1 cellular context compared by ENCODE assay signal in the genomic region with DNA sequence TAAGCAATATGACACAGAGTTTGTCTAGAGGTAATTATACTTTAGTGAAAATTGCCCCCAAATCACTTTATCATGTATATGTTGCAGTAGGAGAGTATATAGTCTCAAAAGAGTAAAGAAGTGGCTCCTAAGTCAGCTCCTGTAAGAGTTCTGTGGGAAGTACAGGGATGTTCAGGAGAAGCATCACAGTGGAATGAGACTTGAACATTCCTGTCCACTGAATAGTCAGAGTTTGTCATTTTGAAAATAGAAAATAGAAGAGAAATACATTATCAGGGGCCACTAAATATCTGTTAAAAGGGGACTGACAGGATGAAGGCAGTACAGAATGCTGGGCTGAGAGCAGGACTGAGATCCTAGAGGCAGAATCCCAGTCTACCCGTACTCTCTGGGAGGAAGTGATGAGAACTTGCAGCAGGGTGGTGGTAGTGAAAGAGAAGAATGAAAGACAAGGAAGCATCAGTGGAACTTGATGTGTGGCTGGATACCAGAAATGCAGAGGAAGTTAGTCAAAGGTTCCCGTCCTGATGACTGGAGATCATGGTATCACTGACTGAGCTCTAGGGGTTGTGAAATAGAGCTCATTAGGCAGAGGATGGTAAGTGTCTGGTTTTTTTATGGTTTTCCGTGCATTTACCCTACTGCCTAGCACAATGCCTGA.
TF ChIP-seq lines count a peak whose summit lies in the region.

No MANE protein-coding gene starts in this region.

TF ChIP-seq in GM23338, 12 proteins besides CTCF, POLR2A, EP300 and RAD21:
- TF ChIP-seq, protein P1, sequence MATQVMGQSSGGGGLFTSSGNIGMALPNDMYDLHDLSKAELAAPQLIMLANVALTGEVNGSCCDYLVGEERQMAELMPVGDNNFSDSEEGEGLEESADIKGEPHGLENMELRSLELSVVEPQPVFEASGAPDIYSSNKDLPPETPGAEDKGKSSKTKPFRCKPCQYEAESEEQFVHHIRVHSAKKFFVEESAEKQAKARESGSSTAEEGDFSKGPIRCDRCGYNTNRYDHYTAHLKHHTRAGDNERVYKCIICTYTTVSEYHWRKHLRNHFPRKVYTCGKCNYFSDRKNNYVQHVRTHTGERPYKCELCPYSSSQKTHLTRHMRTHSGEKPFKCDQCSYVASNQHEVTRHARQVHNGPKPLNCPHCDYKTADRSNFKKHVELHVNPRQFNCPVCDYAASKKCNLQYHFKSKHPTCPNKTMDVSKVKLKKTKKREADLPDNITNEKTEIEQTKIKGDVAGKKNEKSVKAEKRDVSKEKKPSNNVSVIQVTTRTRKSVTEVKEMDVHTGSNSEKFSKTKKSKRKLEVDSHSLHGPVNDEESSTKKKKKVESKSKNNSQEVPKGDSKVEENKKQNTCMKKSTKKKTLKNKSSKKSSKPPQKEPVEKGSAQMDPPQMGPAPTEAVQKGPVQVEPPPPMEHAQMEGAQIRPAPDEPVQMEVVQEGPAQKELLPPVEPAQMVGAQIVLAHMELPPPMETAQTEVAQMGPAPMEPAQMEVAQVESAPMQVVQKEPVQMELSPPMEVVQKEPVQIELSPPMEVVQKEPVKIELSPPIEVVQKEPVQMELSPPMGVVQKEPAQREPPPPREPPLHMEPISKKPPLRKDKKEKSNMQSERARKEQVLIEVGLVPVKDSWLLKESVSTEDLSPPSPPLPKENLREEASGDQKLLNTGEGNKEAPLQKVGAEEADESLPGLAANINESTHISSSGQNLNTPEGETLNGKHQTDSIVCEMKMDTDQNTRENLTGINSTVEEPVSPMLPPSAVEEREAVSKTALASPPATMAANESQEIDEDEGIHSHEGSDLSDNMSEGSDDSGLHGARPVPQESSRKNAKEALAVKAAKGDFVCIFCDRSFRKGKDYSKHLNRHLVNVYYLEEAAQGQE (IDR thresholded peaks at IDR 0.05; ENCODE audit: unreplicated experiment): no peak
- TF ChIP-seq ZNF331 (CRISPR knock-in tag; IDR thresholded peaks at IDR 0.05; ENCODE audit: low read depth): no peak
- no peak for TF ChIP-seq POLR2AphosphoS5 (IDR thresholded peaks at IDR 0.05; ENCODE audit: low read depth)
- TF ChIP-seq EZH2 (IDR thresholded peaks at IDR 0.05; ENCODE audit: low read depth, unreplicated experiment): no peak
- TF ChIP-seq CREB1 (CRISPR knock-in tag; IDR thresholded peaks at IDR 0.05; ENCODE audit: low read depth): no peak
- no peak for TF ChIP-seq ZNF114 (CRISPR knock-in tag; IDR thresholded peaks at IDR 0.05)
- TF ChIP-seq, protein P2, sequence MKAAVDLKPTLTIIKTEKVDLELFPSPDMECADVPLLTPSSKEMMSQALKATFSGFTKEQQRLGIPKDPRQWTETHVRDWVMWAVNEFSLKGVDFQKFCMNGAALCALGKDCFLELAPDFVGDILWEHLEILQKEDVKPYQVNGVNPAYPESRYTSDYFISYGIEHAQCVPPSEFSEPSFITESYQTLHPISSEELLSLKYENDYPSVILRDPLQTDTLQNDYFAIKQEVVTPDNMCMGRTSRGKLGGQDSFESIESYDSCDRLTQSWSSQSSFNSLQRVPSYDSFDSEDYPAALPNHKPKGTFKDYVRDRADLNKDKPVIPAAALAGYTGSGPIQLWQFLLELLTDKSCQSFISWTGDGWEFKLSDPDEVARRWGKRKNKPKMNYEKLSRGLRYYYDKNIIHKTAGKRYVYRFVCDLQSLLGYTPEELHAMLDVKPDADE (IDR thresholded peaks at IDR 0.05): no peak
- TF ChIP-seq EZH2phosphoT487 (IDR thresholded peaks at IDR 0.05; ENCODE audit: unreplicated experiment): no peak
- no peak for TF ChIP-seq STAT1 (IDR thresholded peaks at IDR 0.05; ENCODE audit: unreplicated experiment)
- no peak for TF ChIP-seq JUNB (IDR thresholded peaks at IDR 0.05; ENCODE audit: unreplicated experiment)
- no peak for TF ChIP-seq NANOG (IDR thresholded peaks at IDR 0.05; ENCODE audit: borderline replicate concordance)
- TF ChIP-seq, protein P3, sequence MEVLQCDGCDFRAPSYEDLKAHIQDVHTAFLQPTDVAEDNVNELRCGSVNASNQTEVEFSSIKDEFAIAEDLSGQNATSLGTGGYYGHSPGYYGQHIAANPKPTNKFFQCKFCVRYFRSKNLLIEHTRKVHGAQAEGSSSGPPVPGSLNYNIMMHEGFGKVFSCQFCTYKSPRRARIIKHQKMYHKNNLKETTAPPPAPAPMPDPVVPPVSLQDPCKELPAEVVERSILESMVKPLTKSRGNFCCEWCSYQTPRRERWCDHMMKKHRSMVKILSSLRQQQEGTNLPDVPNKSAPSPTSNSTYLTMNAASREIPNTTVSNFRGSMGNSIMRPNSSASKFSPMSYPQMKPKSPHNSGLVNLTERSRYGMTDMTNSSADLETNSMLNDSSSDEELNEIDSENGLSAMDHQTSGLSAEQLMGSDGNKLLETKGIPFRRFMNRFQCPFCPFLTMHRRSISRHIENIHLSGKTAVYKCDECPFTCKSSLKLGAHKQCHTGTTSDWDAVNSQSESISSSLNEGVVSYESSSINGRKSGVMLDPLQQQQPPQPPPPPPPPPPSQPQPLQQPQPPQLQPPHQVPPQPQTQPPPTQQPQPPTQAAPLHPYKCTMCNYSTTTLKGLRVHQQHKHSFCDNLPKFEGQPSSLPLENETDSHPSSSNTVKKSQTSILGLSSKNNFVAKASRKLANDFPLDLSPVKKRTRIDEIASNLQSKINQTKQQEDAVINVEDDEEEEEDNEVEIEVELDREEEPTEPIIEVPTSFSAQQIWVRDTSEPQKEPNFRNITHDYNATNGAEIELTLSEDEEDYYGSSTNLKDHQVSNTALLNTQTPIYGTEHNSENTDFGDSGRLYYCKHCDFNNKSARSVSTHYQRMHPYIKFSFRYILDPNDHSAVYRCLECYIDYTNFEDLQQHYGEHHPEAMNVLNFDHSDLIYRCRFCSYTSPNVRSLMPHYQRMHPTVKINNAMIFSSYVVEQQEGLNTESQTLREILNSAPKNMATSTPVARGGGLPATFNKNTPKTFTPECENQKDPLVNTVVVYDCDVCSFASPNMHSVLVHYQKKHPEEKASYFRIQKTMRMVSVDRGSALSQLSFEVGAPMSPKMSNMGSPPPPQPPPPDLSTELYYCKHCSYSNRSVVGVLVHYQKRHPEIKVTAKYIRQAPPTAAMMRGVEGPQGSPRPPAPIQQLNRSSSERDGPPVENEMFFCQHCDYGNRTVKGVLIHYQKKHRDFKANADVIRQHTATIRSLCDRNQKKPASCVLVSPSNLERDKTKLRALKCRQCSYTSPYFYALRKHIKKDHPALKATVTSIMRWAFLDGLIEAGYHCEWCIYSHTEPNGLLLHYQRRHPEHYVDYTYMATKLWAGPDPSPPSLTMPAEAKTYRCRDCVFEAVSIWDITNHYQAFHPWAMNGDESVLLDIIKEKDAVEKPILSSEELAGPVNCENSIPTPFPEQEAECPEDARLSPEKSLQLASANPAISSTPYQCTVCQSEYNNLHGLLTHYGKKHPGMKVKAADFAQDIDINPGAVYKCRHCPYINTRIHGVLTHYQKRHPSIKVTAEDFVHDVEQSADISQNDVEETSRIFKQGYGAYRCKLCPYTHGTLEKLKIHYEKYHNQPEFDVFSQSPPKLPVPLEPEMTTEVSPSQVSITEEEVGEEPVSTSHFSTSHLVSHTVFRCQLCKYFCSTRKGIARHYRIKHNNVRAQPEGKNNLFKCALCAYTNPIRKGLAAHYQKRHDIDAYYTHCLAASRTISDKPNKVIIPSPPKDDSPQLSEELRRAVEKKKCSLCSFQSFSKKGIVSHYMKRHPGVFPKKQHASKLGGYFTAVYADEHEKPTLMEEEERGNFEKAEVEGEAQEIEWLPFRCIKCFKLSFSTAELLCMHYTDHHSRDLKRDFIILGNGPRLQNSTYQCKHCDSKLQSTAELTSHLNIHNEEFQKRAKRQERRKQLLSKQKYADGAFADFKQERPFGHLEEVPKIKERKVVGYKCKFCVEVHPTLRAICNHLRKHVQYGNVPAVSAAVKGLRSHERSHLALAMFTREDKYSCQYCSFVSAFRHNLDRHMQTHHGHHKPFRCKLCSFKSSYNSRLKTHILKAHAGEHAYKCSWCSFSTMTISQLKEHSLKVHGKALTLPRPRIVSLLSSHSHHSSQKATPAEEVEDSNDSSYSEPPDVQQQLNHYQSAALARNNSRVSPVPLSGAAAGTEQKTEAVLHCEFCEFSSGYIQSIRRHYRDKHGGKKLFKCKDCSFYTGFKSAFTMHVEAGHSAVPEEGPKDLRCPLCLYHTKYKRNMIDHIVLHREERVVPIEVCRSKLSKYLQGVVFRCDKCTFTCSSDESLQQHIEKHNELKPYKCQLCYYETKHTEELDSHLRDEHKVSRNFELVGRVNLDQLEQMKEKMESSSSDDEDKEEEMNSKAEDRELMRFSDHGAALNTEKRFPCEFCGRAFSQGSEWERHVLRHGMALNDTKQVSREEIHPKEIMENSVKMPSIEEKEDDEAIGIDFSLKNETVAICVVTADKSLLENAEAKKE (CRISPR knock-in tag; IDR thresholded peaks at IDR 0.05): no peak
